Comparison of ENCODE assay signal across 15 cellular contexts in genomic region chr20:4989570-4989969, GRCh38. TPM values are rescaled to one million over a fixed set of nuclear protein-coding genes. Genes with fewer than 3 reads are reported as not detected.
DNase-seq lines count a peak whose midpoint lies in the region; ATAC-seq lines count a peak whose summit lies in the region.
"Had no signal": no experiment of that assay in that cellular context is flagged by ENCODE, and none has a peak within 500 bp of the region (broad histone marks: within the 10 kb centered on the region; RNA-seq: fewer than 3 reads in every experiment).

No MANE protein-coding gene starts in this region.

- ATAC-seq in HG03378 (IDR thresholded peaks at IDR 0.05; ENCODE audit: unreplicated experiment) = peak; percentile 61
- ATAC-seq in activated T-helper 17 cell treated with anti-CD3 and anti-CD28 coated beads, Interleukin-2, amount 50 U/mL, for 72 hours (replicated peaks) = peak; percentile 59
- no peak for ATAC-seq in GM19397 (IDR thresholded peaks at IDR 0.05; ENCODE audit: unreplicated experiment)
- ATAC-seq in naive thymus-derived CD8-positive, alpha-beta T cell = no peak
- ATAC-seq: body of pancreas, K562, left colon had no signal

- H3K9me3 Mint-ChIP-seq in activated T-helper 17 cell treated with anti-CD3 and anti-CD28 coated beads, Interleukin-2, amount 50 U/mL, for 72 hours = no peaks in the 10 kb centered on the region
- no peaks in the 10 kb centered on the region for H3K9me3 Mint-ChIP-seq in naive thymus-derived CD8-positive, alpha-beta T cell

- H3K27ac Mint-ChIP-seq in activated T-helper 17 cell treated with anti-CD3 and anti-CD28 coated beads, Interleukin-2, amount 50 U/mL, for 72 hours = peak overlapping the region; percentile 35
- peak overlapping the region in 4 of 10 donors; percentile 15 to 63 (median 38) for H3K27ac Mint-ChIP-seq in naive thymus-derived CD8-positive, alpha-beta T cell

- DNase-seq in stimulated activated CD4-positive, alpha-beta T cell treated with anti-CD3 and anti-CD28 coated beads, Interleukin-1b, Interleukin-23, amount 100 ng/mL, for 48 hours = peak; percentile 8
- no peak for DNase-seq in stimulated activated CD4-positive, alpha-beta T cell treated with anti-CD3 and anti-CD28 coated beads, Interleukin-4, amount 100 ng/mL, for 24 hours
- no peak for DNase-seq in NCI-H510A treated with DMSO at 0.1 percent for 48 hours (lab: John Stamatoyannopoulos, UW)
- no peak for DNase-seq in GM19240 (ENCODE audit: insufficient read length, low spot score)
- DNase-seq in naive thymus-derived CD8-positive, alpha-beta T cell = no peak
- DNase-seq: activated T-cell treated with anti-CD3 and anti-CD28 coated beads for 4 hours, AML-193, body of pancreas, esophagus squamous epithelium, left colon, NCI-H1105 had no signal

- H3K36me3 Mint-ChIP-seq in activated T-helper 17 cell treated with anti-CD3 and anti-CD28 coated beads, Interleukin-2, amount 50 U/mL, for 72 hours (ENCODE audit: low read depth) = peaks cover 9% of the 10 kb centered on the region
- peaks cover 0 to 17% (median 7%) of the 10 kb centered on the region in 3 donors for H3K36me3 Mint-ChIP-seq in naive thymus-derived CD8-positive, alpha-beta T cell

- no peaks in the 10 kb centered on the region for H3K27me3 Mint-ChIP-seq in activated T-helper 17 cell treated with anti-CD3 and anti-CD28 coated beads, Interleukin-2, amount 50 U/mL, for 72 hours
- H3K27me3 Mint-ChIP-seq in naive thymus-derived CD8-positive, alpha-beta T cell = no peaks in the 10 kb centered on the region

- H3K4me3 Mint-ChIP-seq in activated T-helper 17 cell treated with anti-CD3 and anti-CD28 coated beads, Interleukin-2, amount 50 U/mL, for 72 hours = no peak overlapping the region
- peak overlapping the region in 1 of 10 donors; percentile 11 for H3K4me3 Mint-ChIP-seq in naive thymus-derived CD8-positive, alpha-beta T cell

- POLR2A ChIA-PET in naive thymus-derived CD8-positive, alpha-beta T cell (lab: Charles Lee) = interaction anchor here (0.6 kb wide), 1 partner anchor 205 kb away, joined by 3 read pairs; no protein-coding TSS in a partner anchor

- peaks cover 12% of the 10 kb centered on the region for H3K4me1 Mint-ChIP-seq in activated T-helper 17 cell treated with anti-CD3 and anti-CD28 coated beads, Interleukin-2, amount 50 U/mL, for 72 hours
- peaks cover 16 to 51% (median 35%) of the 10 kb centered on the region in 4 donors for H3K4me1 Mint-ChIP-seq in naive thymus-derived CD8-positive, alpha-beta T cell

RNA-seq across cellular contexts. Expression of gene SLC23A2, which starts 11.7 kb away (rescaled TPM):
- total RNA-seq in activated T-helper 17 cell treated with anti-CD3 and anti-CD28 coated beads, Interleukin-2, amount 50 U/mL, for 72 hours = 10 to 100 TPM in 1 of 2 donors, 1 to 10 TPM in 1; 9.0 to 17.2 TPM
- 10 to 100 TPM; 19.8 to 24.3 TPM for total RNA-seq in naive thymus-derived CD8-positive, alpha-beta T cell
- 1 to 10 TPM; 5.6 to 8.1 (median 5.9) TPM for polyA plus RNA-seq in naive thymus-derived CD8-positive, alpha-beta T cell

Comparison
In these comparisons a context has a peak if more than half of its experiments do, and no peak if none do; other contexts are left out.
1. ATAC-seq: peak in HG03378 (single experiment) and activated T-helper 17 cell treated with anti-CD3 and anti-CD28 coated beads, Interleukin-2, amount 50 U/mL, for 72 hours (single experiment); none in GM19397 (single experiment) and naive thymus-derived CD8-positive, alpha-beta T cell (0 of 2).